In genomic region chr3:141793476-141794260, GRCh38 we compare ENCODE assay signal across 19 cellular contexts. TPM values are rescaled to one million over a fixed set of nuclear protein-coding genes. Genes with fewer than 3 reads are reported as not detected.
A peak's percentile ranks its signal among the peaks of the same experiment; 100 is the strongest.
DNase-seq lines count a peak whose midpoint lies in the region; ATAC-seq and TF ChIP-seq lines count a peak whose summit lies in the region.
"Had no signal": no experiment of that assay in that cellular context is flagged by ENCODE, and none has a peak within 500 bp of the region (broad histone marks: within the 10 kb centered on the region; RNA-seq: fewer than 3 reads in every experiment).

No MANE protein-coding gene starts in this region.

- H3K9me2 ChIP-seq in Loucy (replicated peaks; ENCODE audit: low read depth, low read length) = no peaks in the 10 kb centered on the region

- H3K4me3 Mint-ChIP-seq in CD8-positive, alpha-beta T cell = no peak overlapping the region
- H3K4me3 Mint-ChIP-seq in endodermal cell (no peak overlapping the region), nephron progenitor cell (no peak overlapping the region)

- H3K4me2 ChIP-seq in Loucy (ENCODE audit: low read depth, low read length, poor library complexity, severe bottlenecking) = no peak overlapping the region

- CTCF ChIA-PET in CD8-positive, alpha-beta T cell (lab: Charles Lee) = interaction anchor here (1.1 to 1.4 kb wide), 3 partner anchors 55 to 81 kb away, joined by 3 to 5 read pairs (median 3); partner anchors contain the start of gene RNF7

- POLR2A ChIA-PET in CD8-positive, alpha-beta T cell (lab: Charles Lee) = interaction anchor here (0.6 to 1.1 kb wide), 2 partner anchors 211 to 351 kb away, joined by 3 read pairs; no protein-coding TSS in a partner anchor

- intact Hi-C loops in CD8-positive, alpha-beta T cell (cut with DNase I, micrococcal nuclease) = loop anchor here in 1 of 2 experiments (2.0 kb wide), 1 partner anchor 55 kb away; the partner anchor contains the start of gene RNF7

- H3F3A ChIP-seq in Loucy (ENCODE audit: low read depth) = peaks cover 12% of the 10 kb centered on the region

- H3K4me3 ChIP-seq in CD8-positive, alpha-beta T cell (ENCODE audit: low read depth, low read length) = no peak overlapping the region
- H3K4me3 ChIP-seq in Loucy (ENCODE audit: low read length, poor library complexity, severe bottlenecking) = no peak overlapping the region
- no peak overlapping the region for H3K4me3 ChIP-seq in endodermal cell (ENCODE audit: low read length)
- H3K4me3 ChIP-seq: testis had no signal

- DNase-seq in CD8-positive, alpha-beta T cell = no peak
- DNase-seq in endodermal cell (peak; percentile 86), nephron progenitor cell (no peak), RPMI8226 (no peak)
- DNase-seq: activated CD4-positive, alpha-beta T cell treated with anti-CD3 and anti-CD28 coated beads, Interleukin-2, amount 50 U/mL, for 48 hours; activated T-cell treated with anti-CD3 and anti-CD28 coated beads, Interleukin-2, amount 50 U/mL, for 72 hours; AML-193; GOT3; KBM-7; left ventricle myocardium superior; NCI-H1092 treated with DMSO at 0.1 percent for 48 hours; testis had no signal

- no peak for ATAC-seq in CD8-positive, alpha-beta T cell
- ATAC-seq in GM21381 (IDR thresholded peaks at IDR 0.05; ENCODE audit: unreplicated experiment) = no peak
- no peak for ATAC-seq in HG03378 (IDR thresholded peaks at IDR 0.05; ENCODE audit: unreplicated experiment)
- ATAC-seq: activated T-cell treated with anti-CD3 and anti-CD28 coated beads, Interleukin-2, amount 50 U/mL, for 72 hours; left ventricle myocardium superior; SK-N-SH treated with all-trans-retinoic acid at 6 μM for 48 hours had no signal

- H3K79me2 ChIP-seq in Loucy (ENCODE audit: insufficient read depth, low read length) = peaks cover 7% of the 10 kb centered on the region; the same call in 1 of the 2 replicates
- H3K79me2 ChIP-seq: parathyroid adenoma had no signal

- H3K9me3 ChIP-seq in CD8-positive, alpha-beta T cell (ENCODE audit: low read length) = no peaks in the 10 kb centered on the region
- H3K9me3 ChIP-seq in Loucy (ENCODE audit: insufficient read depth, low read depth, low read length) (no peaks in the 10 kb centered on the region), endodermal cell (ENCODE audit: control insufficient read depth, low read length) (no peaks in the 10 kb centered on the region)
- H3K9me3 ChIP-seq: testis had no signal

- no peaks in the 10 kb centered on the region for H3K9me3 Mint-ChIP-seq in CD8-positive, alpha-beta T cell
- peaks cover 2% of the 10 kb centered on the region for H3K9me3 Mint-ChIP-seq in endodermal cell
- no peaks in the 10 kb centered on the region for H3K9me3 Mint-ChIP-seq in nephron progenitor cell
- H3K9me3 Mint-ChIP-seq: activated T-cell treated with anti-CD3 and anti-CD28 coated beads, Interleukin-2, amount 50 U/mL, for 72 hours had no signal

- 50 to 81% methylated on average over 1 to 8 of the region's 8 CpGs for WGBS in endodermal cell (ENCODE audit: insufficient coverage in 1 of 2, insufficient read length in 1 of 2), 2 experiments

- no peaks in the 10 kb centered on the region for H4K20me1 ChIP-seq in Loucy (ENCODE audit: insufficient read depth, low read length, poor library complexity, severe bottlenecking)

- TF ChIP-seq CTCF in CD8-positive, alpha-beta T cell (IDR thresholded peaks at IDR 0.05) = no peak
- 0 out of 2 replicates have a peak, but pooled peaks have one; percentile 11 for TF ChIP-seq CTCF in Loucy (conservative IDR thresholded peaks at IDR 0.05; ENCODE audit: low read length)
- TF ChIP-seq CTCF in endodermal cell (conservative IDR thresholded peaks at IDR 0.05) = peak; percentile 80
- peak; percentile 11 for TF ChIP-seq CTCF in nephron progenitor cell (IDR thresholded peaks at IDR 0.05)

- H3K9ac ChIP-seq in Loucy (ENCODE audit: low read depth, low read length, poor library complexity, severe bottlenecking) (no peak overlapping the region), endodermal cell (ENCODE audit: extremely low read depth, low read length, poor library complexity, severe bottlenecking) (no peak overlapping the region)
- H3K9ac ChIP-seq: parathyroid adenoma had no signal

- H3K36me3 ChIP-seq in CD8-positive, alpha-beta T cell (ENCODE audit: insufficient read depth, low read length) = no peaks in the 10 kb centered on the region
- H3K36me3 ChIP-seq in Loucy (ENCODE audit: insufficient read depth, low read length) (no peaks in the 10 kb centered on the region), endodermal cell (ENCODE audit: control insufficient read depth, insufficient read depth, low read length) (no peaks in the 10 kb centered on the region)

- H3K4me1 Mint-ChIP-seq in CD8-positive, alpha-beta T cell (ENCODE audit: low read depth) = peaks cover 47% of the 10 kb centered on the region
- peaks cover 26% of the 10 kb centered on the region for H3K4me1 Mint-ChIP-seq in endodermal cell
- peaks cover 46% of the 10 kb centered on the region for H3K4me1 Mint-ChIP-seq in nephron progenitor cell

- H3K27me3 ChIP-seq in CD8-positive, alpha-beta T cell (ENCODE audit: insufficient read depth, low read length) = no peaks in the 10 kb centered on the region
- H3K27me3 ChIP-seq in Loucy (ENCODE audit: insufficient read depth, low read length, poor library complexity, severe bottlenecking) = no peaks in the 10 kb centered on the region
- no peaks in the 10 kb centered on the region for H3K27me3 ChIP-seq in endodermal cell (ENCODE audit: control insufficient read depth, insufficient read depth, low read length, poor library complexity, severe bottlenecking)
- H3K27me3 ChIP-seq: testis had no signal

- no peak overlapping the region for H2AFZ ChIP-seq in Loucy (ENCODE audit: low read length)
- H2AFZ ChIP-seq: parathyroid adenoma had no signal

- H3K36me3 Mint-ChIP-seq in CD8-positive, alpha-beta T cell = no peaks in the 10 kb centered on the region
- H3K36me3 Mint-ChIP-seq in endodermal cell (ENCODE audit: low read depth) = no peaks in the 10 kb centered on the region
- H3K36me3 Mint-ChIP-seq in nephron progenitor cell (ENCODE audit: low read depth) = no peaks in the 10 kb centered on the region

- no peak overlapping the region for H3K27ac ChIP-seq in CD8-positive, alpha-beta T cell (ENCODE audit: low read depth, low read length)
- H3K27ac ChIP-seq in endodermal cell (ENCODE audit: low read depth, low read length) = no peak overlapping the region
- H3K27ac ChIP-seq: parathyroid adenoma, testis had no signal

- no peaks in the 10 kb centered on the region for H3K27me3 Mint-ChIP-seq in CD8-positive, alpha-beta T cell (ENCODE audit: low read depth)
- H3K27me3 Mint-ChIP-seq in endodermal cell (ENCODE audit: insufficient read depth) = peaks cover 2% of the 10 kb centered on the region
- peaks cover 8% of the 10 kb centered on the region for H3K27me3 Mint-ChIP-seq in nephron progenitor cell (ENCODE audit: low read depth, poor library complexity)

- H3K27ac Mint-ChIP-seq in CD8-positive, alpha-beta T cell = peak overlapping the region; percentile 49
- no peak overlapping the region for H3K27ac Mint-ChIP-seq in endodermal cell
- H3K27ac Mint-ChIP-seq in nephron progenitor cell = no peak overlapping the region
- H3K27ac Mint-ChIP-seq: activated T-cell treated with anti-CD3 and anti-CD28 coated beads, Interleukin-2, amount 50 U/mL, for 72 hours had no signal

- peaks cover 49% of the 10 kb centered on the region for H3K4me1 ChIP-seq in CD8-positive, alpha-beta T cell (ENCODE audit: insufficient read depth, low read length)
- H3K4me1 ChIP-seq in Loucy (ENCODE audit: insufficient read depth, low read length, poor library complexity, severe bottlenecking) = peaks cover 45% of the 10 kb centered on the region
- H3K4me1 ChIP-seq in endodermal cell (ENCODE audit: control insufficient read depth, insufficient read depth, low read length) = peaks cover 19% of the 10 kb centered on the region
- H3K4me1 ChIP-seq: parathyroid adenoma had no signal

RNA-seq across cellular contexts. Expression of gene GRK7, which starts 30.5 kb away (rescaled TPM):
- total RNA-seq in CD8-positive, alpha-beta T cell = under 1 TPM in 1 of 2 experiments, not detected in 1; 0.16 TPM
- total RNA-seq in endodermal cell = not detected
- polyA plus RNA-seq in endodermal cell (2013, experiment 1 of 2) = not detected
- polyA plus RNA-seq in endodermal cell (2013, experiment 2 of 2) = not detected
- total RNA-seq: activated T-cell treated with anti-CD3 and anti-CD28 coated beads, Interleukin-2, amount 50 U/mL, for 72 hours; fibroblast of villous mesenchyme; left ventricle myocardium superior; skeletal muscle tissue had no signal

RNA-seq across cellular contexts. Expression of gene RNF7, which starts 55.6 kb away (rescaled TPM):
- total RNA-seq in CD8-positive, alpha-beta T cell = 10 to 100 TPM; 82.8 to 83.9 TPM
- 100 to 1,000 TPM; 106 to 111 TPM for total RNA-seq in endodermal cell
- polyA plus RNA-seq in endodermal cell (2013, experiment 1 of 2) = 118 TPM
- polyA plus RNA-seq in endodermal cell (2013, experiment 2 of 2) = 105 TPM
